23 cellular contexts compared by ENCODE assay signal in genomic region chr1:218527737-218528136, GRCh38.
DNase-seq lines count a peak whose midpoint lies in the region; ATAC-seq, FAIRE-seq and TF ChIP-seq lines count a peak whose summit lies in the region.
"Had no signal": no experiment of that assay in that cellular context is flagged by ENCODE, and none has a peak within 500 bp of the region (broad histone marks: within the 10 kb centered on the region; RNA-seq: fewer than 3 reads in every experiment).

No MANE protein-coding gene starts in this region.

- H3K4me3 Mint-ChIP-seq in astrocyte (ENCODE audit: unreplicated experiment), result no peak overlapping the region
- H3K4me3 Mint-ChIP-seq: CD4-positive, alpha-beta memory T cell had no signal

- DNase-seq in AG04449 (ENCODE audit: low read depth, low spot score), result peak; percentile 67
- DNase-seq in HTR-8/SVneo (ENCODE audit: insufficient read length, low spot score), result no peak
- DNase-seq in astrocyte (ENCODE audit: low read depth), result peak; percentile 47
- no peak for DNase-seq in keratinocyte (ENCODE audit: low read depth, low spot score)
- no peak for DNase-seq in superior temporal gyrus (ENCODE audit: extremely low spot score)
- DNase-seq in stomach, result no peak
- DNase-seq in medulla oblongata (ENCODE audit: extremely low spot score), result no peak
- DNase-seq: 8988T; CD4-positive, alpha-beta memory T cell; DMS153; MM.1S; NCI-H1092; NCI-H1436 treated with DMSO at 0.1 percent for 48 hours; NCI-H2081; NCI-H748 treated with DMSO at 0.1 percent for 48 hours; NK-92 treated with Interleukin-12 subunit alpha and Interleukin-12 subunit beta, amount 100 ng/mL, for 24 hours had no signal

- ATAC-seq in GM21576 (IDR thresholded peaks at IDR 0.05; ENCODE audit: unreplicated experiment), result no peak
- ATAC-seq: Right ventricle myocardium inferior had no signal

- H3K36me3 Mint-ChIP-seq in astrocyte (ENCODE audit: low read depth, unreplicated experiment), result no peaks in the 10 kb centered on the region
- H3K36me3 Mint-ChIP-seq: CD4-positive, alpha-beta memory T cell had no signal

- TF ChIP-seq CTCF in AG04449 (IDR thresholded peaks at IDR 0.05; ENCODE audit: insufficient read depth, low read length, missing control alignments), result no peak
- no peak for TF ChIP-seq CTCF in astrocyte (IDR thresholded peaks at IDR 0.05; ENCODE audit: insufficient read depth, low read depth, low read length)
- no peak for TF ChIP-seq CTCF in keratinocyte (optimal IDR thresholded peaks at IDR 0.05 in 1 of 3, IDR thresholded peaks at IDR 0.05 in 1 of 3, conservative IDR thresholded peaks at IDR 0.05 in 1 of 3; ENCODE audit: extremely low read depth in 1 of 3, insufficient read depth in 2 of 3, low read length in 3 of 3)
- TF ChIP-seq CTCF in stomach (IDR thresholded peaks at IDR 0.05), result no peak

- no peaks in the 10 kb centered on the region for H3K9me1 ChIP-seq in keratinocyte (ENCODE audit: control insufficient read depth, extremely low read depth, insufficient read depth, low read length)

- H3K4me1 Mint-ChIP-seq in astrocyte (ENCODE audit: low read depth, unreplicated experiment), result no peaks in the 10 kb centered on the region
- H3K4me1 Mint-ChIP-seq: CD4-positive, alpha-beta memory T cell had no signal

- CTCF ChIA-PET in AG04449 (lab: Yijun Ruan, JAX), result interaction anchor here (1.3 to 4.8 kb wide), 3 partner anchors 7 to 19 kb away, joined by 4 to 29 read pairs (median 5); no protein-coding TSS in a partner anchor

- dilution Hi-C loops in keratinocyte (cut with MboI; ENCODE audit: extremely low pct_ligation_motif_present, low sequenced_read_pairs), result no loop called here

- H3K9ac ChIP-seq in astrocyte (ENCODE audit: low read length) (no peak overlapping the region), keratinocyte (ENCODE audit: control insufficient read depth, extremely low read depth, insufficient read depth, low read length) (no peak overlapping the region)
- H3K9ac ChIP-seq: BLaER1 had no signal

- no peak overlapping the region for H3K4me3 ChIP-seq in AG04449 (ENCODE audit: low read depth, low read length)
- H3K4me3 ChIP-seq in astrocyte (ENCODE audit: insufficient read depth, low read depth, low read length), result no peak overlapping the region
- H3K4me3 ChIP-seq in keratinocyte (ENCODE audit: control insufficient read depth in 2 of 3, extremely low read depth in 1 of 3, insufficient read depth in 2 of 3, low read depth in 1 of 3, low read length in 3 of 3), result no peak overlapping the region
- H3K4me3 ChIP-seq in stomach, result no peak overlapping the region
- H3K4me3 ChIP-seq: BLaER1 had no signal

- no peaks in the 10 kb centered on the region for H3K4me1 ChIP-seq in astrocyte (ENCODE audit: insufficient read depth, low read length)
- H3K4me1 ChIP-seq in keratinocyte (ENCODE audit: control insufficient read depth, extremely low read depth, insufficient read depth, low read length), result peaks cover 4% of the 10 kb centered on the region
- H3K4me1 ChIP-seq in stomach, result no peaks in the 10 kb centered on the region
- H3K4me1 ChIP-seq: BLaER1 had no signal

- no peak overlapping the region for H2AFZ ChIP-seq in astrocyte (ENCODE audit: low read depth, low read length)
- H2AFZ ChIP-seq in keratinocyte (ENCODE audit: control insufficient read depth, low read length), result no peak overlapping the region

- no peak overlapping the region for H3K27ac Mint-ChIP-seq in astrocyte (ENCODE audit: unreplicated experiment)
- H3K27ac Mint-ChIP-seq: CD4-positive, alpha-beta memory T cell had no signal

- intact Hi-C loops in stomach (cut with DNase I; ENCODE audit: low total_unique reads), result loop anchor here (10.0 kb wide), 1 partner anchor 193 kb away; no protein-coding TSS in a partner anchor

- H3K79me2 ChIP-seq in astrocyte (ENCODE audit: insufficient read depth, low read length), result no peaks in the 10 kb centered on the region
- no peaks in the 10 kb centered on the region for H3K79me2 ChIP-seq in keratinocyte (ENCODE audit: control insufficient read depth, insufficient read depth, low read length)

- TF ChIP-seq EP300 in stomach (IDR thresholded peaks at IDR 0.05), result no peak

- no peaks in the 10 kb centered on the region for H3K27me3 Mint-ChIP-seq in astrocyte (ENCODE audit: low read depth, unreplicated experiment)

- TF ChIP-seq POLR2A in stomach (IDR thresholded peaks at IDR 0.05), result no peak

- H3K27me3 ChIP-seq in astrocyte (ENCODE audit: insufficient read depth, low read length), result no peaks in the 10 kb centered on the region
- H3K27me3 ChIP-seq in keratinocyte (ENCODE audit: control insufficient read depth, extremely low read depth, insufficient read depth, low read length), result no peaks in the 10 kb centered on the region
- H3K27me3 ChIP-seq in stomach, result no peaks in the 10 kb centered on the region
- H3K27me3 ChIP-seq: BLaER1 had no signal

- 76 to 86% (median 83%) methylated on average over 3 of the region's 3 CpGs for WGBS in stomach, 5 donors

- H3K36me3 ChIP-seq in astrocyte (ENCODE audit: insufficient read depth, low read length) (no peaks in the 10 kb centered on the region), keratinocyte (ENCODE audit: control insufficient read depth in 2 of 2, extremely low read depth in 1 of 2, insufficient read depth in 2 of 2, low read length in 2 of 2) (no peaks in the 10 kb centered on the region), stomach (no peaks in the 10 kb centered on the region)
- H3K36me3 ChIP-seq: BLaER1 had no signal

- H3K9me3 Mint-ChIP-seq in astrocyte (ENCODE audit: unreplicated experiment), result no peaks in the 10 kb centered on the region
- H3K9me3 Mint-ChIP-seq: CD4-positive, alpha-beta memory T cell had no signal

- no peak overlapping the region for H3K27ac ChIP-seq in astrocyte (ENCODE audit: low read depth, low read length)
- no peak overlapping the region for H3K27ac ChIP-seq in keratinocyte (ENCODE audit: control insufficient read depth, insufficient read depth, low read length)
- no peak overlapping the region for H3K27ac ChIP-seq in stomach
- H3K27ac ChIP-seq: BLaER1 had no signal

- H4K20me1 ChIP-seq in astrocyte (ENCODE audit: insufficient read depth, low read length) (no peaks in the 10 kb centered on the region), keratinocyte (ENCODE audit: control insufficient read depth, extremely low read depth, insufficient read depth, low read length) (no peaks in the 10 kb centered on the region)
- H4K20me1 ChIP-seq: BLaER1 had no signal

- no peaks in the 10 kb centered on the region for H3K9me3 ChIP-seq in astrocyte (ENCODE audit: insufficient read depth, low read depth, low read length)
- no peaks in the 10 kb centered on the region for H3K9me3 ChIP-seq in keratinocyte (ENCODE audit: control insufficient read depth, low read depth, low read length)
- no peaks in the 10 kb centered on the region for H3K9me3 ChIP-seq in stomach
- H3K9me3 ChIP-seq: BLaER1 had no signal

- H3K4me2 ChIP-seq in astrocyte (ENCODE audit: low read length) (no peak overlapping the region), keratinocyte (ENCODE audit: control insufficient read depth, extremely low read depth, insufficient read depth, low read depth, low read length) (no peak overlapping the region)
- H3K4me2 ChIP-seq: BLaER1 had no signal

- peak; percentile 42 for FAIRE-seq in HTR-8/SVneo (lab: Jason Lieb, UNC)
- no peak for FAIRE-seq in astrocyte (lab: Jason Lieb, UNC)
- FAIRE-seq in keratinocyte (lab: Jason Lieb, UNC), result peak; percentile 13
- FAIRE-seq: GM12891, GM18507, H1, RCC 7860 had no signal

- POLR2A ChIA-PET in AG04449 (lab: Yijun Ruan, JAX), result no interaction called here

Comparison
In these comparisons a context has a peak if more than half of its experiments do, and no peak if none do; other contexts are left out.
1. DNase-seq: peak in AG04449 (single experiment) and astrocyte (single experiment); none in HTR-8/SVneo (single experiment), keratinocyte (single experiment), superior temporal gyrus (single experiment), stomach (single experiment) and medulla oblongata (single experiment).